In the genomic region with DNA sequence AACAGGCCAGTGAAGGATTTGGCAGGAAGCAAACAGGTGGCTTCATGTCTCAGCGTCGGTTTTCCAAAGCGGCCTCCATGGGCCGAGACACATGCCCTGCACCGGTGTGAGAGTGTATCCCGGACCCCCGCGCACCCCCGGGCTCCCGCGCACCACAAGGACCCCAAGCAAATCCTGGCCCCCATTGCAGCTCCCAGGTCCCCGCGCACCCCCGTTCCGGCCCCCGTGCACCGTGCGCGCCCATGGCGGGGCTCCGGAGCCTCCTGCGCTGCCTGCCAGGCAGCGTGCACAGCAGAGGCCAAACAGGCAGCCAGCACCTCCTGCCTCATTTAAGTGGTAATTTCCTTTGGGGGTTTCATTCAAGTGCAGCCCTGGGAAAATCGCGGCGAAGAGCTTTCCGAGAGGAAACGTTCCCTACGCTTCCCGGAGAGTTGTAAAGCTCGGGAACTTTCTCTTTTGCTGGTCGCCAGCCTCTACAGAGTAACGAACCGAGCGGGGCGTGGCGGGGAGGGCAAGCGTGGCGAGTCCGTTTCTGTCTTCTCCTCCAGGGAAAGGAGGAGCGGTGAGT, we compare ENCODE assay signal across 8 cellular contexts.
A peak's percentile ranks its signal among the peaks of the same experiment; 100 is the strongest.
DNase-seq lines count a peak whose midpoint lies in the region; ATAC-seq and TF ChIP-seq lines count a peak whose summit lies in the region.

No MANE protein-coding gene starts in this region.

- H3K27me3 Mint-ChIP-seq in T-helper 1 cell treated with Interleukin-12 subunit alpha and Interleukin-12 subunit beta and Interleukin-4 antibody, amounts not matched to agents 30 μg/mL and 1 μg/mL, for 36 hours (ENCODE audit: low read depth): no peaks in the 10 kb centered on the region

- no peaks in the 10 kb centered on the region for H3K9me3 ChIP-seq in ectodermal cell (ENCODE audit: control insufficient read depth, low read length)
- H3K9me3 ChIP-seq in subcutaneous abdominal adipose tissue (ENCODE audit: control insufficient read depth in 5 of 5, low read length in 5 of 5): no peaks in the 10 kb centered on the region

- H3K4me1 Mint-ChIP-seq in T-helper 1 cell treated with Interleukin-12 subunit alpha and Interleukin-12 subunit beta and Interleukin-4 antibody, amounts not matched to agents 30 μg/mL and 1 μg/mL, for 36 hours (ENCODE audit: low read depth): peaks cover 13% of the 10 kb centered on the region

- no peak overlapping the region for H3K27ac Mint-ChIP-seq in T-helper 1 cell treated with Interleukin-12 subunit alpha and Interleukin-12 subunit beta and Interleukin-4 antibody, amounts not matched to agents 30 μg/mL and 1 μg/mL, for 36 hours

- H3K27me3 ChIP-seq in ectodermal cell (ENCODE audit: control insufficient read depth, insufficient read depth, low read length, poor library complexity, severe bottlenecking) (peaks cover 11% of the 10 kb centered on the region), subcutaneous abdominal adipose tissue (ENCODE audit: control insufficient read depth in 5 of 5, insufficient read depth in 4 of 5, low read length in 5 of 5) (no peaks in the 10 kb centered on the region)

- ATAC-seq in HG02642 (IDR thresholded peaks at IDR 0.05; ENCODE audit: poor library complexity, unreplicated experiment): no peak
- ATAC-seq in HG03571 (IDR thresholded peaks at IDR 0.05; ENCODE audit: unreplicated experiment): no peak

- peak overlapping the region; percentile 18 for H3K4me3 ChIP-seq in ectodermal cell (ENCODE audit: insufficient read depth, low read depth, low read length)
- peak overlapping the region; percentile 27 for H3K4me3 ChIP-seq in lower leg skin (ENCODE audit: low read depth, poor library complexity, severe bottlenecking)
- H3K4me3 ChIP-seq in subcutaneous abdominal adipose tissue (ENCODE audit: low read depth in 1 of 5, low read length in 5 of 5): peak overlapping the region; percentile 67 to 76 (median 75)

- WGBS in ectodermal cell, 2 experiments: 43 to 45% methylated on average over 41 of the region's 41 CpGs
- WGBS in lower leg skin, 2 donors: 35 to 39% methylated on average over 33 to 40 of the region's 41 CpGs

- DNase-seq in T-helper 1 cell (no peak), lower leg skin (ENCODE audit: low spot score in 2 of 2) (no peak), NCI-H1048 (lab: John Stamatoyannopoulos, UW) (no peak)

- no peaks in the 10 kb centered on the region for H3K4me1 ChIP-seq in ectodermal cell (ENCODE audit: control insufficient read depth, insufficient read depth, low read length)
- peaks cover 0 to 14% (median 10%) of the 10 kb centered on the region in 5 donors for H3K4me1 ChIP-seq in subcutaneous abdominal adipose tissue (ENCODE audit: control insufficient read depth in 5 of 5, insufficient read depth in 5 of 5, low read length in 5 of 5)

- peak overlapping the region in 3 of 5 donors; percentile 40 to 68 (median 47) for H3K9ac ChIP-seq in subcutaneous abdominal adipose tissue (ENCODE audit: low read length in 5 of 5)

- H3K27ac ChIP-seq in ectodermal cell (ENCODE audit: insufficient read depth, low read depth, low read length, poor library complexity, severe bottlenecking) (no peak overlapping the region), subcutaneous abdominal adipose tissue (ENCODE audit: low read depth, low read length) (no peak overlapping the region)

- no peak for TF ChIP-seq CTCF in lower leg skin (IDR thresholded peaks at IDR 0.05)

- intact Hi-C loops in lower leg skin (cut with DNase I; ENCODE audit: low total_unique reads): no loop called here

- H3K4me3 Mint-ChIP-seq in T-helper 1 cell treated with Interleukin-12 subunit alpha and Interleukin-12 subunit beta and Interleukin-4 antibody, amounts not matched to agents 30 μg/mL and 1 μg/mL, for 36 hours: peak overlapping the region; percentile 61

- TF ChIP-seq POLR2A in lower leg skin (IDR thresholded peaks at IDR 0.05): no peak

- H3K36me3 ChIP-seq in ectodermal cell (ENCODE audit: control insufficient read depth, insufficient read depth, low read length): no peaks in the 10 kb centered on the region
- no peaks in the 10 kb centered on the region for H3K36me3 ChIP-seq in subcutaneous abdominal adipose tissue (ENCODE audit: control insufficient read depth in 5 of 5, insufficient read depth in 5 of 5, low read length in 5 of 5)

- no peaks in the 10 kb centered on the region for H3K36me3 Mint-ChIP-seq in T-helper 1 cell treated with Interleukin-12 subunit alpha and Interleukin-12 subunit beta and Interleukin-4 antibody, amounts not matched to agents 30 μg/mL and 1 μg/mL, for 36 hours (ENCODE audit: low read depth)

- no peaks in the 10 kb centered on the region for H3K9me3 Mint-ChIP-seq in T-helper 1 cell treated with Interleukin-12 subunit alpha and Interleukin-12 subunit beta and Interleukin-4 antibody, amounts not matched to agents 30 μg/mL and 1 μg/mL, for 36 hours

Comparison
In these comparisons a context has a peak if more than half of its experiments do, and no peak if none do; other contexts are left out.
1. H3K4me3 ChIP-seq: peak in every context shown above with its lines; median percentile 75 in subcutaneous abdominal adipose tissue; 27 in lower leg skin; 18 in ectodermal cell.